1 cellular context compared by ENCODE assay signal in the genomic region with DNA sequence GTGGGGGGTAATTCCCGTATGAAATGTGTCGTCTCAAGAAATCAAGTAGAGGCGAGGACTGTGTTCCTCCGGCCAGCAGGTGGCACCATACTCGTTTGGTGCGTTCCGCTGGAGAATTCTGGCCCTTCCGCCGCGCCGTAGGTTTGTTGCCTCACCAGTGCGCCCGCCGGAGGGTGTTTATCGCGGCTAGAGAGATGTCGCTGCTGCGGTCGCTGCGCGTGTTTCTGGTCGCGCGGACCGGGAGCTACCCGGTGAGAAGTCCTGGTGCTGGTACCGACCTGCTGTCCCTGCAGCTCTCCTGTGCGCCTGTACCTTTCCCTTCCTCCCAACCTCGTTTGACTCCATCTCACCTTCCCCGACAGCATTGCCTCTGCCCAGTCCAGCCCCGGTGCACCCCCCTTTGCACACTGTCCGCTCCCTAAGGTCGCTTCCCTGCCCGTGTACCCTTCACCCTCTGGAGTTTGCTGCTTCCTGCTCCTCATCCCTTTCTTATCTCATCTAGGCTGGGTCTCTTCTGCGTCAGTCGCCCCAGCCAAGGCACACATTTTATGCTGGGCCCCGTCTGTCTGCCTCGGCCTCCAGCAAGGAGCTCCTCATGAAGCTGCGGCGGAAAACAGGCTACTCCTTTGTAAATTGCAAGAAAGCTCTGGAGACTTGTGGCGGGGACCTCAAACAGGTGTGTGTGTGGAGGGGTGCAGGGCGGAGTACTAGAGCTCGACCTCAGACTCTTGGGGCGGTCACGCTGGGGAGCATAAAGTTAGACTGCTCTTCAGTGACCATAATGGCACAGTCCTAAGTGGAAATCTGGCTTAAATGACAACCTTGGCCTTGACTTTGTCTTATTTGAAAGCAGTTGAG.
A peak's percentile ranks its signal among the peaks of the same experiment; 100 is the strongest.
TF ChIP-seq lines count a peak whose summit lies in the region.

A gene (plus strand): TSS at position 180 of the 858 bp plus-strand sequence. CDS start 15 bp downstream, at position 195.

TF ChIP-seq in HepG2, 621 proteins besides CTCF, POLR2A, EP300 and RAD21 (continued from another document and continues in another):
- TF ChIP-seq ZNF678 (CRISPR knock-in tag; IDR thresholded peaks at IDR 0.05) = 0 out of 2 replicates have a peak, but pooled peaks have one; percentile 48
- TF ChIP-seq, protein P1, sequence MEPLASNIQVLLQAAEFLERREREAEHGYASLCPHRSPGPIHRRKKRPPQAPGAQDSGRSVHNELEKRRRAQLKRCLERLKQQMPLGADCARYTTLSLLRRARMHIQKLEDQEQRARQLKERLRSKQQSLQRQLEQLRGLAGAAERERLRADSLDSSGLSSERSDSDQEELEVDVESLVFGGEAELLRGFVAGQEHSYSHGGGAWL (CRISPR knock-in tag; IDR thresholded peaks at IDR 0.05) = peak; percentile 73
- peak; percentile 90 for TF ChIP-seq TEAD3 (CRISPR knock-in tag; optimal IDR thresholded peaks at IDR 0.05; ENCODE audit: borderline replicate concordance)
- peak; percentile 85; the same call in 1 of the 2 replicates for TF ChIP-seq FOXC1 (CRISPR knock-in tag; IDR thresholded peaks at IDR 0.05; ENCODE audit: borderline replicate concordance)
- TF ChIP-seq, protein P2, sequence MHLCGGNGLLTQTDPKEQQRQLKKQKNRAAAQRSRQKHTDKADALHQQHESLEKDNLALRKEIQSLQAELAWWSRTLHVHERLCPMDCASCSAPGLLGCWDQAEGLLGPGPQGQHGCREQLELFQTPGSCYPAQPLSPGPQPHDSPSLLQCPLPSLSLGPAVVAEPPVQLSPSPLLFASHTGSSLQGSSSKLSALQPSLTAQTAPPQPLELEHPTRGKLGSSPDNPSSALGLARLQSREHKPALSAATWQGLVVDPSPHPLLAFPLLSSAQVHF (CRISPR knock-in tag; IDR thresholded peaks at IDR 0.05) = no peak
- no peak for TF ChIP-seq HNRNPL (IDR thresholded peaks at IDR 0.05; ENCODE audit: low read depth, low read length)
- TF ChIP-seq RORA (CRISPR knock-in tag; IDR thresholded peaks at IDR 0.05) = no peak
- TF ChIP-seq, protein P3, sequence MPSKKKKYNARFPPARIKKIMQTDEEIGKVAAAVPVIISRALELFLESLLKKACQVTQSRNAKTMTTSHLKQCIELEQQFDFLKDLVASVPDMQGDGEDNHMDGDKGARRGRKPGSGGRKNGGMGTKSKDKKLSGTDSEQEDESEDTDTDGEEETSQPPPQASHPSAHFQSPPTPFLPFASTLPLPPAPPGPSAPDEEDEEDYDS (CRISPR knock-in tag; IDR thresholded peaks at IDR 0.05) = peak; percentile 64
- TF ChIP-seq, protein P4, sequence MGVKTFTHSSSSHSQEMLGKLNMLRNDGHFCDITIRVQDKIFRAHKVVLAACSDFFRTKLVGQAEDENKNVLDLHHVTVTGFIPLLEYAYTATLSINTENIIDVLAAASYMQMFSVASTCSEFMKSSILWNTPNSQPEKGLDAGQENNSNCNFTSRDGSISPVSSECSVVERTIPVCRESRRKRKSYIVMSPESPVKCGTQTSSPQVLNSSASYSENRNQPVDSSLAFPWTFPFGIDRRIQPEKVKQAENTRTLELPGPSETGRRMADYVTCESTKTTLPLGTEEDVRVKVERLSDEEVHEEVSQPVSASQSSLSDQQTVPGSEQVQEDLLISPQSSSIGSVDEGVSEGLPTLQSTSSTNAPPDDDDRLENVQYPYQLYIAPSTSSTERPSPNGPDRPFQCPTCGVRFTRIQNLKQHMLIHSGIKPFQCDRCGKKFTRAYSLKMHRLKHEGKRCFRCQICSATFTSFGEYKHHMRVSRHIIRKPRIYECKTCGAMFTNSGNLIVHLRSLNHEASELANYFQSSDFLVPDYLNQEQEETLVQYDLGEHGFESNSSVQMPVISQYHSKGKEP (CRISPR knock-in tag; IDR thresholded peaks at IDR 0.05) = no peak
- no peak for TF ChIP-seq ZNF33A (CRISPR knock-in tag; IDR thresholded peaks at IDR 0.05; ENCODE audit: borderline replicate concordance)
- TF ChIP-seq SETDB1 (CRISPR knock-in tag; IDR thresholded peaks at IDR 0.05; ENCODE audit: borderline replicate concordance) = no peak
- TF ChIP-seq, protein P5, sequence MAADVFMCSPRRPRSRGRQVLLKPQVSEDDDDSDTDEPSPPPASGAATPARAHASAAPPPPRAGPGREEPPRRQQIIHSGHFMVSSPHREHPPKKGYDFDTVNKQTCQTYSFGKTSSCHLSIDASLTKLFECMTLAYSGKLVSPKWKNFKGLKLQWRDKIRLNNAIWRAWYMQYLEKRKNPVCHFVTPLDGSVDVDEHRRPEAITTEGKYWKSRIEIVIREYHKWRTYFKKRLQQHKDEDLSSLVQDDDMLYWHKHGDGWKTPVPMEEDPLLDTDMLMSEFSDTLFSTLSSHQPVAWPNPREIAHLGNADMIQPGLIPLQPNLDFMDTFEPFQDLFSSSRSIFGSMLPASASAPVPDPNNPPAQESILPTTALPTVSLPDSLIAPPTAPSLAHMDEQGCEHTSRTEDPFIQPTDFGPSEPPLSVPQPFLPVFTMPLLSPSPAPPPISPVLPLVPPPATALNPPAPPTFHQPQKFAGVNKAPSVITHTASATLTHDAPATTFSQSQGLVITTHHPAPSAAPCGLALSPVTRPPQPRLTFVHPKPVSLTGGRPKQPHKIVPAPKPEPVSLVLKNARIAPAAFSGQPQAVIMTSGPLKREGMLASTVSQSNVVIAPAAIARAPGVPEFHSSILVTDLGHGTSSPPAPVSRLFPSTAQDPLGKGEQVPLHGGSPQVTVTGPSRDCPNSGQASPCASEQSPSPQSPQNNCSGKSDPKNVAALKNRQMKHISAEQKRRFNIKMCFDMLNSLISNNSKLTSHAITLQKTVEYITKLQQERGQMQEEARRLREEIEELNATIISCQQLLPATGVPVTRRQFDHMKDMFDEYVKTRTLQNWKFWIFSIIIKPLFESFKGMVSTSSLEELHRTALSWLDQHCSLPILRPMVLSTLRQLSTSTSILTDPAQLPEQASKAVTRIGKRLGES (CRISPR knock-in tag; IDR thresholded peaks at IDR 0.05; ENCODE audit: borderline replicate concordance) = no peak
- TF ChIP-seq, protein P6, sequence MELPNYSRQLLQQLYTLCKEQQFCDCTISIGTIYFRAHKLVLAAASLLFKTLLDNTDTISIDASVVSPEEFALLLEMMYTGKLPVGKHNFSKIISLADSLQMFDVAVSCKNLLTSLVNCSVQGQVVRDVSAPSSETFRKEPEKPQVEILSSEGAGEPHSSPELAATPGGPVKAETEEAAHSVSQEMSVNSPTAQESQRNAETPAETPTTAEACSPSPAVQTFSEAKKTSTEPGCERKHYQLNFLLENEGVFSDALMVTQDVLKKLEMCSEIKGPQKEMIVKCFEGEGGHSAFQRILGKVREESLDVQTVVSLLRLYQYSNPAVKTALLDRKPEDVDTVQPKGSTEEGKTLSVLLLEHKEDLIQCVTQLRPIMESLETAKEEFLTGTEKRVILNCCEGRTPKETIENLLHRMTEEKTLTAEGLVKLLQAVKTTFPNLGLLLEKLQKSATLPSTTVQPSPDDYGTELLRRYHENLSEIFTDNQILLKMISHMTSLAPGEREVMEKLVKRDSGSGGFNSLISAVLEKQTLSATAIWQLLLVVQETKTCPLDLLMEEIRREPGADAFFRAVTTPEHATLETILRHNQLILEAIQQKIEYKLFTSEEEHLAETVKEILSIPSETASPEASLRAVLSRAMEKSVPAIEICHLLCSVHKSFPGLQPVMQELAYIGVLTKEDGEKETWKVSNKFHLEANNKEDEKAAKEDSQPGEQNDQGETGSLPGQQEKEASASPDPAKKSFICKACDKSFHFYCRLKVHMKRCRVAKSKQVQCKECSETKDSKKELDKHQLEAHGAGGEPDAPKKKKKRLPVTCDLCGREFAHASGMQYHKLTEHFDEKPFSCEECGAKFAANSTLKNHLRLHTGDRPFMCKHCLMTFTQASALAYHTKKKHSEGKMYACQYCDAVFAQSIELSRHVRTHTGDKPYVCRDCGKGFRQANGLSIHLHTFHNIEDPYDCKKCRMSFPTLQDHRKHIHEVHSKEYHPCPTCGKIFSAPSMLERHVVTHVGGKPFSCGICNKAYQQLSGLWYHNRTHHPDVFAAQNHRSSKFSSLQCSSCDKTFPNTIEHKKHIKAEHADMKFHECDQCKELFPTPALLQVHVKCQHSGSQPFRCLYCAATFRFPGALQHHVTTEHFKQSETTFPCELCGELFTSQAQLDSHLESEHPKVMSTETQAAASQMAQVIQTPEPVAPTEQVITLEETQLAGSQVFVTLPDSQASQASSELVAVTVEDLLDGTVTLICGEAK (IDR thresholded peaks at IDR 0.05) = no peak
- TF ChIP-seq, protein P6 (CRISPR knock-in tag; IDR thresholded peaks at IDR 0.05) = peak; percentile 79
- TF ChIP-seq NFYC (CRISPR knock-in tag; IDR thresholded peaks at IDR 0.05) = peak; percentile 42
- no peak for TF ChIP-seq ZKSCAN1 (IDR thresholded peaks at IDR 0.05; ENCODE audit: low read length)
- TF ChIP-seq, protein P7, sequence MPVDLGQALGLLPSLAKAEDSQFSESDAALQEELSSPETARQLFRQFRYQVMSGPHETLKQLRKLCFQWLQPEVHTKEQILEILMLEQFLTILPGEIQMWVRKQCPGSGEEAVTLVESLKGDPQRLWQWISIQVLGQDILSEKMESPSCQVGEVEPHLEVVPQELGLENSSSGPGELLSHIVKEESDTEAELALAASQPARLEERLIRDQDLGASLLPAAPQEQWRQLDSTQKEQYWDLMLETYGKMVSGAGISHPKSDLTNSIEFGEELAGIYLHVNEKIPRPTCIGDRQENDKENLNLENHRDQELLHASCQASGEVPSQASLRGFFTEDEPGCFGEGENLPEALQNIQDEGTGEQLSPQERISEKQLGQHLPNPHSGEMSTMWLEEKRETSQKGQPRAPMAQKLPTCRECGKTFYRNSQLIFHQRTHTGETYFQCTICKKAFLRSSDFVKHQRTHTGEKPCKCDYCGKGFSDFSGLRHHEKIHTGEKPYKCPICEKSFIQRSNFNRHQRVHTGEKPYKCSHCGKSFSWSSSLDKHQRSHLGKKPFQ (CRISPR knock-in tag; IDR thresholded peaks at IDR 0.05; ENCODE audit: insufficient replicate concordance) = no peak
- TF ChIP-seq, protein P8, sequence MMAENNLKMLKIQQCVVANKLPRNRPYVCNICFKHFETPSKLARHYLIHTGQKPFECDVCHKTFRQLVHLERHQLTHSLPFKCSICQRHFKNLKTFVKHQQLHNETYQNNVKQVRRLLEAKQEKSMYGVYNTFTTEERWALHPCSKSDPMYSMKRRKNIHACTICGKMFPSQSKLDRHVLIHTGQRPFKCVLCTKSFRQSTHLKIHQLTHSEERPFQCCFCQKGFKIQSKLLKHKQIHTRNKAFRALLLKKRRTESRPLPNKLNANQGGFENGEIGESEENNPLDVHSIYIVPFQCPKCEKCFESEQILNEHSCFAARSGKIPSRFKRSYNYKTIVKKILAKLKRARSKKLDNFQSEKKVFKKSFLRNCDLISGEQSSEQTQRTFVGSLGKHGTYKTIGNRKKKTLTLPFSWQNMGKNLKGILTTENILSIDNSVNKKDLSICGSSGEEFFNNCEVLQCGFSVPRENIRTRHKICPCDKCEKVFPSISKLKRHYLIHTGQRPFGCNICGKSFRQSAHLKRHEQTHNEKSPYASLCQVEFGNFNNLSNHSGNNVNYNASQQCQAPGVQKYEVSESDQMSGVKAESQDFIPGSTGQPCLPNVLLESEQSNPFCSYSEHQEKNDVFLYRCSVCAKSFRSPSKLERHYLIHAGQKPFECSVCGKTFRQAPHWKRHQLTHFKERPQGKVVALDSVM (CRISPR knock-in tag; IDR thresholded peaks at IDR 0.05) = peak; percentile 65
- no peak for TF ChIP-seq ZNF674 (CRISPR knock-in tag; IDR thresholded peaks at IDR 0.05; ENCODE audit: low read depth)
- TF ChIP-seq WIZ (CRISPR knock-in tag; IDR thresholded peaks at IDR 0.05) = peak; percentile 78
- TF ChIP-seq, protein P9, sequence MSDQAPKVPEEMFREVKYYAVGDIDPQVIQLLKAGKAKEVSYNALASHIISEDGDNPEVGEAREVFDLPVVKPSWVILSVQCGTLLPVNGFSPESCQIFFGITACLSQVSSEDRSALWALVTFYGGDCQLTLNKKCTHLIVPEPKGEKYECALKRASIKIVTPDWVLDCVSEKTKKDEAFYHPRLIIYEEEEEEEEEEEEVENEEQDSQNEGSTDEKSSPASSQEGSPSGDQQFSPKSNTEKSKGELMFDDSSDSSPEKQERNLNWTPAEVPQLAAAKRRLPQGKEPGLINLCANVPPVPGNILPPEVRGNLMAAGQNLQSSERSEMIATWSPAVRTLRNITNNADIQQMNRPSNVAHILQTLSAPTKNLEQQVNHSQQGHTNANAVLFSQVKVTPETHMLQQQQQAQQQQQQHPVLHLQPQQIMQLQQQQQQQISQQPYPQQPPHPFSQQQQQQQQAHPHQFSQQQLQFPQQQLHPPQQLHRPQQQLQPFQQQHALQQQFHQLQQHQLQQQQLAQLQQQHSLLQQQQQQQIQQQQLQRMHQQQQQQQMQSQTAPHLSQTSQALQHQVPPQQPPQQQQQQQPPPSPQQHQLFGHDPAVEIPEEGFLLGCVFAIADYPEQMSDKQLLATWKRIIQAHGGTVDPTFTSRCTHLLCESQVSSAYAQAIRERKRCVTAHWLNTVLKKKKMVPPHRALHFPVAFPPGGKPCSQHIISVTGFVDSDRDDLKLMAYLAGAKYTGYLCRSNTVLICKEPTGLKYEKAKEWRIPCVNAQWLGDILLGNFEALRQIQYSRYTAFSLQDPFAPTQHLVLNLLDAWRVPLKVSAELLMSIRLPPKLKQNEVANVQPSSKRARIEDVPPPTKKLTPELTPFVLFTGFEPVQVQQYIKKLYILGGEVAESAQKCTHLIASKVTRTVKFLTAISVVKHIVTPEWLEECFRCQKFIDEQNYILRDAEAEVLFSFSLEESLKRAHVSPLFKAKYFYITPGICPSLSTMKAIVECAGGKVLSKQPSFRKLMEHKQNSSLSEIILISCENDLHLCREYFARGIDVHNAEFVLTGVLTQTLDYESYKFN (CRISPR knock-in tag; conservative IDR thresholded peaks at IDR 0.05) = peak; percentile 35; the same call in 1 of the 2 replicates
- TF ChIP-seq NFKB2 (CRISPR knock-in tag; IDR thresholded peaks at IDR 0.05; ENCODE audit: borderline replicate concordance) = peak; percentile 94
- TF ChIP-seq, protein P10, sequence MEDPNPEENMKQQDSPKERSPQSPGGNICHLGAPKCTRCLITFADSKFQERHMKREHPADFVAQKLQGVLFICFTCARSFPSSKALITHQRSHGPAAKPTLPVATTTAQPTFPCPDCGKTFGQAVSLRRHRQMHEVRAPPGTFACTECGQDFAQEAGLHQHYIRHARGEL (CRISPR knock-in tag; IDR thresholded peaks at IDR 0.05) = no peak
- TF ChIP-seq TGIF2 (CRISPR knock-in tag; IDR thresholded peaks at IDR 0.05) = peak; percentile 80
- TF ChIP-seq GTF3A (CRISPR knock-in tag; conservative IDR thresholded peaks at IDR 0.05) = no peak; the same call in 1 of the 2 replicates
